In genomic region chr1:101137144-101138126, GRCh38 we compare ENCODE assay signal across 8 cellular contexts.
DNase-seq lines count a peak whose midpoint lies in the region; ATAC-seq and TF ChIP-seq lines count a peak whose summit lies in the region.

No MANE protein-coding gene starts in this region.

- DNase-seq in activated T-helper 2 cell treated with anti-CD3 and anti-CD28 coated beads, Interferon-gamma antibody, Interleukin-2, Interleukin-4, amounts not matched to agents 10 μg/mL and 5 μg/mL and 100 μg/mL, durations not matched to agents 14 hours and 24 hours and 36 hours (ENCODE audit: low spot score): no peak
- DNase-seq in HK-2 (ENCODE audit: unreplicated experiment): no peak
- DNase-seq in NCI-H748 (lab: John Stamatoyannopoulos, UW; ENCODE audit: unreplicated experiment): no peak

- ATAC-seq in GM18907 (IDR thresholded peaks at IDR 0.05; ENCODE audit: unreplicated experiment) (peak; percentile 41), HG03342 (IDR thresholded peaks at IDR 0.05; ENCODE audit: unreplicated experiment) (peak; percentile 26), HG02973 (IDR thresholded peaks at IDR 0.05; ENCODE audit: unreplicated experiment) (no peak), HG03095 (IDR thresholded peaks at IDR 0.05; ENCODE audit: unreplicated experiment) (no peak)

- intact Hi-C loops in activated T-helper 2 cell treated with anti-CD3 and anti-CD28 coated beads, Interferon-gamma antibody, Interleukin-2, Interleukin-4, amounts not matched to agents 10 μg/mL and 5 μg/mL and 100 μg/mL, durations not matched to agents 14 hours and 24 hours and 36 hours (cut with micrococcal nuclease): loop anchor here (1.0 to 5.0 kb wide), 5 partner anchors 16 to 219 kb away; no protein-coding TSS in a partner anchor

- peak overlapping the region; percentile 47 for H3K4me3 Mint-ChIP-seq in activated T-helper 2 cell treated with anti-CD3 and anti-CD28 coated beads, Interferon-gamma antibody, Interleukin-2, Interleukin-4, amounts not matched to agents 10 μg/mL and 5 μg/mL and 100 μg/mL, durations not matched to agents 14 hours and 24 hours and 36 hours (ENCODE audit: low read depth)
- no peak overlapping the region for H3K4me3 Mint-ChIP-seq in nephron

- H3K27ac Mint-ChIP-seq in activated T-helper 2 cell treated with anti-CD3 and anti-CD28 coated beads, Interferon-gamma antibody, Interleukin-2, Interleukin-4, amounts not matched to agents 10 μg/mL and 5 μg/mL and 100 μg/mL, durations not matched to agents 14 hours and 24 hours and 36 hours: peak overlapping the region; percentile 89
- peak overlapping the region; percentile 9 to 65 (median 32) for H3K27ac Mint-ChIP-seq in nephron

- H3K9me3 Mint-ChIP-seq in activated T-helper 2 cell treated with anti-CD3 and anti-CD28 coated beads, Interferon-gamma antibody, Interleukin-2, Interleukin-4, amounts not matched to agents 10 μg/mL and 5 μg/mL and 100 μg/mL, durations not matched to agents 14 hours and 24 hours and 36 hours: no peaks in the 10 kb centered on the region
- no peaks in the 10 kb centered on the region for H3K9me3 Mint-ChIP-seq in nephron

- peaks cover 6% of the 10 kb centered on the region for H3K36me3 Mint-ChIP-seq in activated T-helper 2 cell treated with anti-CD3 and anti-CD28 coated beads, Interferon-gamma antibody, Interleukin-2, Interleukin-4, amounts not matched to agents 10 μg/mL and 5 μg/mL and 100 μg/mL, durations not matched to agents 14 hours and 24 hours and 36 hours (ENCODE audit: low read depth)
- H3K36me3 Mint-ChIP-seq in nephron (ENCODE audit: low read depth): no peaks in the 10 kb centered on the region

- H3K4me1 Mint-ChIP-seq in activated T-helper 2 cell treated with anti-CD3 and anti-CD28 coated beads, Interferon-gamma antibody, Interleukin-2, Interleukin-4, amounts not matched to agents 10 μg/mL and 5 μg/mL and 100 μg/mL, durations not matched to agents 14 hours and 24 hours and 36 hours (ENCODE audit: low read depth): peaks cover 64% of the 10 kb centered on the region
- H3K4me1 Mint-ChIP-seq in nephron: peaks cover 21% of the 10 kb centered on the region

- TF ChIP-seq CTCF in nephron (IDR thresholded peaks at IDR 0.05; ENCODE audit: unreplicated experiment in 3 of 3): no peak

- no peaks in the 10 kb centered on the region for H3K27me3 Mint-ChIP-seq in activated T-helper 2 cell treated with anti-CD3 and anti-CD28 coated beads, Interferon-gamma antibody, Interleukin-2, Interleukin-4, amounts not matched to agents 10 μg/mL and 5 μg/mL and 100 μg/mL, durations not matched to agents 14 hours and 24 hours and 36 hours (ENCODE audit: low read depth)
- H3K27me3 Mint-ChIP-seq in nephron (ENCODE audit: low read depth): no peaks in the 10 kb centered on the region

Comparison
In these comparisons a context has a peak if more than half of its experiments do, and no peak if none do; other contexts are left out.
1. ATAC-seq: peak in GM18907 (single experiment) and HG03342 (single experiment); none in HG02973 (single experiment) and HG03095 (single experiment).